ENCODE assay signal across 7 cellular contexts in genomic region chrX:106468433-106468832, GRCh38.
"Had no signal": no experiment of that assay in that cellular context is flagged by ENCODE, and none has a peak within 500 bp of the region (broad histone marks: within the 10 kb centered on the region; RNA-seq: fewer than 3 reads in every experiment).

No MANE protein-coding gene starts in this region.

- H3K4me1 Mint-ChIP-seq: IgD-negative memory B cell had no signal

- H3K9me3 Mint-ChIP-seq: HFFc6, IgD-negative memory B cell had no signal

- DNase-seq: GM23248, GOT3, HFFc6, KBM-7 had no signal

- H3K4me1 ChIP-seq: HAP-1 had no signal

- H3K36me3 ChIP-seq: HAP-1 had no signal

- H3K4me3 Mint-ChIP-seq: HFFc6 had no signal

- H3K9me3 ChIP-seq: HAP-1 had no signal

- H3K27ac ChIP-seq: GM23248, HL-60 had no signal

- H3K4me3 ChIP-seq: GM23248, HAP-1 had no signal

- H3K27ac Mint-ChIP-seq: HFFc6, IgD-negative memory B cell had no signal
